Comparison of ENCODE assay signal across 24 cellular contexts in the genomic region with DNA sequence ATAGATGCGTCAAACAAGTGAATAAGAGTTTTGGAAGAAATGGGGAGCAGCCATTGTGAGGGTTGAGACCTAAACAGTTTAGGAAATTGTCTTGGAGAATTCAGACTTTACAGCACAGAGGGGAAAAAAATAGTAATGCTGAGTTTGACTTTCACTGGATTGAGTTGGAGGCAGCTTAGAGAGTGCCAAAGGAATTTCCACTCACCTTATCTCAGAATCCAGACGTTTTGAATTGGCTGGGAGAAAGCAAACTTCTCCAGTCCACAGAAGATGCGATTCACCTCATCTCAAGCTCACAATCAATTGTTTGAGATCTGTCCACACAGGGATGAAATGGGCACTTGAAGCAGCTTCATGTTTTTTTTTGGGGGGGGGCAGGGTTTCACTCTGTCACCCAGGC.
"Had no signal": no experiment of that assay in that cellular context is flagged by ENCODE, and none has a peak within 500 bp of the region (broad histone marks: within the 10 kb centered on the region; RNA-seq: fewer than 3 reads in every experiment).

No MANE protein-coding gene starts in this region.

- DNase-seq: colonic mucosa; cortex of kidney; dermis blood vessel endothelial cell; dorsolateral prefrontal cortex; effector CD4-positive, alpha-beta T cell; effector CD8-positive, alpha-beta T cell; effector memory CD4-positive, alpha-beta T cell; effector memory CD8-positive, alpha-beta T cell; endodermal cell; erythroblast; esophagus squamous epithelium; foreskin fibroblast; foreskin keratinocyte; foreskin melanocyte; gastrocnemius medialis; glutamatergic neuron; head of caudate nucleus; heart left ventricle; heart right ventricle had no signal

- H3K27me3 ChIP-seq: colonic mucosa, esophagus muscularis mucosa, esophagus squamous epithelium, gastrocnemius medialis, gastroesophageal sphincter, heart left ventricle had no signal

- H3K4me3 ChIP-seq: colonic mucosa, coronary artery, dorsolateral prefrontal cortex, esophagus muscularis mucosa, esophagus squamous epithelium, gastrocnemius medialis, gastroesophageal sphincter, heart left ventricle, heart right ventricle had no signal

- H3K36me3 ChIP-seq: colonic mucosa, esophagus muscularis mucosa, esophagus squamous epithelium, gastrocnemius medialis, gastroesophageal sphincter, heart left ventricle, heart right ventricle had no signal

- H3K9me3 ChIP-seq: colonic mucosa, esophagus muscularis mucosa, esophagus squamous epithelium, gastrocnemius medialis had no signal

- H3K4me1 ChIP-seq: colonic mucosa, esophagus muscularis mucosa, esophagus squamous epithelium, foreskin keratinocyte, gastrocnemius medialis, gastroesophageal sphincter, heart left ventricle, heart right ventricle had no signal

- ATAC-seq: effector memory CD8-positive, alpha-beta T cell; esophagus mucosa; foreskin keratinocyte; gastrocnemius medialis; gastroesophageal sphincter; heart left ventricle; heart right ventricle had no signal

- H3K27ac ChIP-seq: colonic mucosa, coronary artery, dorsolateral prefrontal cortex, epithelial cell of prostate, esophagus muscularis mucosa, esophagus squamous epithelium, foreskin keratinocyte, gastrocnemius medialis, gastroesophageal sphincter, heart left ventricle, heart right ventricle had no signal
